In genomic region chr6:135667694-135668455, GRCh38 we compare ENCODE assay signal across 11 cellular contexts.
A peak's percentile ranks its signal among the peaks of the same experiment; 100 is the strongest.
DNase-seq lines count a peak whose midpoint lies in the region; ATAC-seq, FAIRE-seq and TF ChIP-seq lines count a peak whose summit lies in the region.
"Had no signal": no experiment of that assay in that cellular context is flagged by ENCODE, and none has a peak within 500 bp of the region (broad histone marks: within the 10 kb centered on the region; RNA-seq: fewer than 3 reads in every experiment).

No MANE protein-coding gene starts in this region.

- ATAC-seq in GM19351 (IDR thresholded peaks at IDR 0.05; ENCODE audit: unreplicated experiment) (no peak), pancreas (no peak)
- ATAC-seq: Panc1 had no signal

- H3K4me1 ChIP-seq in endothelial cell of umbilical vein (ENCODE audit: control insufficient read depth, extremely low read depth, insufficient read depth, low read length) (peaks cover 11% of the 10 kb centered on the region), mesendoderm (ENCODE audit: control insufficient read depth, low read depth, low read length) (no peaks in the 10 kb centered on the region), pancreas (no peaks in the 10 kb centered on the region)

- no peak overlapping the region for H2AK5ac ChIP-seq in mesendoderm (ENCODE audit: low read length)

- TF ChIP-seq CTCF in BJ (IDR thresholded peaks at IDR 0.05; ENCODE audit: insufficient read depth, low read depth, low read length), result no peak
- no peak for TF ChIP-seq CTCF in endothelial cell of umbilical vein (IDR thresholded peaks at IDR 0.05; ENCODE audit: extremely low read depth in 1 of 2, insufficient read depth in 1 of 2, low read depth in 1 of 2, low read length in 2 of 2)
- TF ChIP-seq CTCF in pancreas (IDR thresholded peaks at IDR 0.05), result no peak

- H3K9ac ChIP-seq in endothelial cell of umbilical vein (replicated peaks; ENCODE audit: extremely low read depth, insufficient read depth, low read length) (peak overlapping the region; percentile 32), mesendoderm (ENCODE audit: low read length) (no peak overlapping the region)

- no peak overlapping the region for H3K56ac ChIP-seq in mesendoderm (ENCODE audit: low read length)

- H3K27ac ChIP-seq in endothelial cell of umbilical vein (ENCODE audit: insufficient read depth, low read depth, low read length) (peak overlapping the region; percentile 24), mesendoderm (ENCODE audit: low read depth, low read length) (no peak overlapping the region), pancreas (no peak overlapping the region)
- H3K27ac ChIP-seq: suprapubic skin had no signal

- no peak overlapping the region for H2BK5ac ChIP-seq in mesendoderm (ENCODE audit: low read length)

- POLR2A ChIA-PET in BJ (lab: Charles Lee), result interaction anchor here (0.5 kb wide), 1 partner anchor 622 kb away, joined by 3 read pairs; no protein-coding TSS in a partner anchor
- POLR2A ChIA-PET in endothelial cell of umbilical vein (lab: Charles Lee), result interaction anchor here (1.5 kb wide), 1 partner anchor 622 kb away, joined by 4 read pairs; the partner anchor contains the start of gene BCLAF1

- H3K79me2 ChIP-seq in endothelial cell of umbilical vein (ENCODE audit: control insufficient read depth, insufficient read depth, low read length) (no peaks in the 10 kb centered on the region), mesendoderm (ENCODE audit: control insufficient read depth, insufficient read depth, low read length) (no peaks in the 10 kb centered on the region)

- H4K20me1 ChIP-seq in endothelial cell of umbilical vein (replicated peaks; ENCODE audit: control insufficient read depth, extremely low read depth, insufficient read depth, low read length), result no peaks in the 10 kb centered on the region

- no peak overlapping the region for H2BK15ac ChIP-seq in mesendoderm (replicated peaks; ENCODE audit: low read depth)

- H2AFZ ChIP-seq in endothelial cell of umbilical vein (ENCODE audit: low read depth, low read length), result peak overlapping the region; percentile 100

- H3K36me3 ChIP-seq in BJ (ENCODE audit: control insufficient read depth, insufficient read depth, low read length) (no peaks in the 10 kb centered on the region), endothelial cell of umbilical vein (ENCODE audit: control insufficient read depth in 2 of 2, extremely low read depth in 1 of 2, insufficient read depth in 2 of 2, low read length in 2 of 2) (no peaks in the 10 kb centered on the region), mesendoderm (ENCODE audit: control insufficient read depth, insufficient read depth, low read length) (no peaks in the 10 kb centered on the region), pancreas (no peaks in the 10 kb centered on the region)
- H3K36me3 ChIP-seq: suprapubic skin had no signal

- no peaks in the 10 kb centered on the region for H3K27me3 ChIP-seq in BJ (ENCODE audit: control insufficient read depth, insufficient read depth, low read length)
- no peaks in the 10 kb centered on the region for H3K27me3 ChIP-seq in endothelial cell of umbilical vein (ENCODE audit: control insufficient read depth in 2 of 2, insufficient read depth in 2 of 2, low read length in 2 of 2)
- no peaks in the 10 kb centered on the region for H3K27me3 ChIP-seq in mesendoderm (ENCODE audit: insufficient read depth, low read length, poor library complexity)
- no peaks in the 10 kb centered on the region for H3K27me3 ChIP-seq in pancreas
- H3K27me3 ChIP-seq: suprapubic skin had no signal

- no peak overlapping the region for H4K5ac ChIP-seq in mesendoderm (ENCODE audit: low read length)

- no peak overlapping the region for H3K4ac ChIP-seq in mesendoderm (ENCODE audit: low read depth, low read length)

- H3K9me1 ChIP-seq in endothelial cell of umbilical vein (replicated peaks; ENCODE audit: control insufficient read depth, extremely low read depth, insufficient read depth, low read length), result no peaks in the 10 kb centered on the region

- H3K4me3 ChIP-seq in BJ (ENCODE audit: low read depth, low read length) (no peak overlapping the region), endothelial cell of umbilical vein (replicated peaks in 1 of 3; ENCODE audit: insufficient read depth in 1 of 3, low read depth in 1 of 3, low read length in 3 of 3) (peak overlapping the region in 1 of 3 experiments; percentile 58), mesendoderm (ENCODE audit: low read length) (no peak overlapping the region), pancreas (no peak overlapping the region)
- H3K4me3 ChIP-seq: suprapubic skin had no signal

- CTCF ChIA-PET in BJ (lab: Yijun Ruan, JAX), result interaction anchor here (1.3 kb wide), 1 partner anchor 92 kb away, joined by 3 read pairs; no protein-coding TSS in a partner anchor
- CTCF ChIA-PET in endothelial cell of umbilical vein (lab: Charles Lee), result interaction anchor here (0.5 to 1.8 kb wide), 3 partner anchors 9 to 132 kb away, joined by 3 to 7 read pairs (median 4); no protein-coding TSS in a partner anchor

- dilution Hi-C loops in endothelial cell of umbilical vein (cut with MboI; ENCODE audit: extremely low pct_ligation_motif_present, low sequenced_read_pairs), result no loop called here

- no CpG with 5 or more reads among the region's 12 CpGs for WGBS in mesendoderm (ENCODE audit: extremely low coverage, insufficient coverage, low lambda C conversion rate)
- 60 to 63% methylated on average over 12 of the region's 12 CpGs for WGBS in pancreas, 2 donors

- DNase-seq in BJ (ENCODE audit: low read depth) (peak; percentile 32), NCI-H2107 (lab: John Stamatoyannopoulos, UW) (peak; percentile 8), endothelial cell of umbilical vein (ENCODE audit: low read depth, low spot score) (peak; percentile 83), mesendoderm (peak; percentile 76), pancreas (no peak), CD1c-positive myeloid dendritic cell (ENCODE audit: extremely low spot score) (no peak)
- no peak for DNase-seq in stimulated activated CD4-positive, alpha-beta T cell treated with anti-CD3 and anti-CD28 coated beads, Interleukin-4, amount 100 ng/mL, for 24 hours
- DNase-seq: naive B cell had no signal

- H3K4me2 ChIP-seq in endothelial cell of umbilical vein (ENCODE audit: insufficient read depth, low read length), result peak overlapping the region; percentile 92
- H3K4me2 ChIP-seq in mesendoderm (ENCODE audit: low read length), result no peak overlapping the region

- no peak for TF ChIP-seq POLR2A in endothelial cell of umbilical vein (IDR thresholded peaks at IDR 0.05; ENCODE audit: low read depth, low read length)

- H4K8ac ChIP-seq in mesendoderm (ENCODE audit: low read depth, low read length), result no peak overlapping the region

- FAIRE-seq in endothelial cell of umbilical vein (lab: Jason Lieb, UNC), result peak; percentile 60
- FAIRE-seq in pancreas (lab: Jason Lieb, UNC), result no peak

- H3K9me3 ChIP-seq in endothelial cell of umbilical vein (replicated peaks; ENCODE audit: control insufficient read depth, insufficient read depth, low read length) (no peaks in the 10 kb centered on the region), pancreas (no peaks in the 10 kb centered on the region)
- H3K9me3 ChIP-seq: suprapubic skin had no signal

- no peak overlapping the region for H3K18ac ChIP-seq in mesendoderm (ENCODE audit: low read length)

- no peak overlapping the region for H2BK120ac ChIP-seq in mesendoderm (ENCODE audit: low read depth, low read length)

- H3K79me1 ChIP-seq in mesendoderm (ENCODE audit: low read length), result no peaks in the 10 kb centered on the region

- no TSS peak for BruUV-seq in endothelial cell of umbilical vein (replicated peaks; lab: Mats Ljungman, UMichigan)

- intact Hi-C loops in endothelial cell of umbilical vein (cut with micrococcal nuclease) (loop anchor here (5.0 kb wide), 1 partner anchor 36 kb away; no protein-coding TSS in a partner anchor), pancreas (cut with DNase I) (no loop called here)

- no peak overlapping the region for H3K23ac ChIP-seq in mesendoderm (ENCODE audit: low read length)

TF ChIP-seq in endothelial cell of umbilical vein, 7 proteins besides CTCF, POLR2A, EP300 and RAD21:
- TF ChIP-seq FOS (IDR thresholded peaks at IDR 0.05; ENCODE audit: borderline replicate concordance, insufficient read depth, low read length) (no peak), JUN (IDR thresholded peaks at IDR 0.05; ENCODE audit: borderline replicate concordance, insufficient read depth, insufficient read length, low read depth) (no peak), MAX (IDR thresholded peaks at IDR 0.05; ENCODE audit: insufficient read depth, insufficient read length) (peak; percentile 22), EZH2 (IDR thresholded peaks at IDR 0.05; ENCODE audit: borderline replicate concordance, low read depth, low read length, severe bottlenecking) (no peak), POLR2AphosphoS5 (IDR thresholded peaks at IDR 0.05; ENCODE audit: insufficient read depth, low read depth, low read length) (no peak), MYC (IDR thresholded peaks at IDR 0.05; ENCODE audit: low read depth, low read length) (no peak), GATA2 (IDR thresholded peaks at IDR 0.05; ENCODE audit: insufficient read depth, insufficient read length, low read depth, low read length) (no peak)

Comparison
In these comparisons a context has a peak if more than half of its experiments do, and no peak if none do; other contexts are left out.
1. DNase-seq: peak in BJ (single experiment), NCI-H2107 (single experiment), endothelial cell of umbilical vein (single experiment) and mesendoderm (single experiment); none in pancreas (0 of 6), stimulated activated CD4-positive, alpha-beta T cell treated with anti-CD3 and anti-CD28 coated beads, Interleukin-4, amount 100 ng/mL, for 24 hours (single experiment) and CD1c-positive myeloid dendritic cell (single experiment).